Comparison of ENCODE assay signal across 8 cellular contexts in genomic region chr3:14452676-14453367, GRCh38. TPM values are rescaled to one million over a fixed set of nuclear protein-coding genes. Genes with fewer than 3 reads are reported as not detected.
DNase-seq lines count a peak whose midpoint lies in the region; ATAC-seq and TF ChIP-seq lines count a peak whose summit lies in the region.

No MANE protein-coding gene starts in this region.

- no peaks in the 10 kb centered on the region for H3K79me2 ChIP-seq in trophoblast cell (ENCODE audit: control insufficient read depth, insufficient read depth, low read length, poor library complexity)

- H3K36me3 ChIP-seq in endodermal cell (ENCODE audit: control insufficient read depth, insufficient read depth, low read length) (peaks cover 32% of the 10 kb centered on the region), mucosa of descending colon (ENCODE audit: low read depth) (no peaks in the 10 kb centered on the region), urinary bladder (ENCODE audit: insufficient read depth) (no peaks in the 10 kb centered on the region), H7 (replicated peaks; ENCODE audit: control insufficient read depth, insufficient read depth, low read length) (peaks cover 45% of the 10 kb centered on the region), trophoblast cell (ENCODE audit: control insufficient read depth in 1 of 2, insufficient read depth in 2 of 2, low read length in 2 of 2) (peaks cover 72 to 81% of the 10 kb centered on the region in 2 experiments)

- peaks cover 5% of the 10 kb centered on the region for H3K9me3 ChIP-seq in endodermal cell (ENCODE audit: control insufficient read depth, low read length)
- H3K9me3 ChIP-seq in mucosa of descending colon: no peaks in the 10 kb centered on the region
- no peaks in the 10 kb centered on the region for H3K9me3 ChIP-seq in trophoblast cell (ENCODE audit: insufficient read depth, low read depth, low read length)

- H3K27me3 Mint-ChIP-seq in endodermal cell (ENCODE audit: insufficient read depth): no peaks in the 10 kb centered on the region

- H3K4me1 Mint-ChIP-seq in endodermal cell: peaks cover 3% of the 10 kb centered on the region

- H3K9ac ChIP-seq in endodermal cell (ENCODE audit: extremely low read depth, low read length, poor library complexity, severe bottlenecking): no peak overlapping the region
- H3K9ac ChIP-seq in trophoblast cell (ENCODE audit: low read length): no peak overlapping the region

- no peak overlapping the region for H3K4me3 Mint-ChIP-seq in endodermal cell

- H3K4ac ChIP-seq in trophoblast cell (ENCODE audit: low read depth, low read length): no peak overlapping the region

- H3K4me2 ChIP-seq in trophoblast cell (ENCODE audit: low read length): no peak overlapping the region

- H2AK5ac ChIP-seq in trophoblast cell (ENCODE audit: low read length): no peak overlapping the region

- H3K14ac ChIP-seq in trophoblast cell (ENCODE audit: low read length): no peak overlapping the region

- peaks cover 4% of the 10 kb centered on the region for H3K9me3 Mint-ChIP-seq in endodermal cell

- peak; percentile 88 for DNase-seq in Ammon's horn (ENCODE audit: low spot score)
- peak; percentile 80 for DNase-seq in NCI-H2227 (lab: John Stamatoyannopoulos, UW; ENCODE audit: unreplicated experiment)
- no peak for DNase-seq in endodermal cell
- peak; percentile 84 to 90 (median 85) for DNase-seq in mucosa of descending colon
- no peak for DNase-seq in H7
- no peak for DNase-seq in trophoblast cell

- ATAC-seq in mucosa of descending colon: peak; percentile 88
- ATAC-seq in GM18907 (IDR thresholded peaks at IDR 0.05; ENCODE audit: unreplicated experiment): no peak

- WGBS in endodermal cell (ENCODE audit: insufficient coverage in 1 of 2, insufficient read length in 1 of 2), 2 experiments: 87 to 92% methylated on average over 22 to 25 of the region's 25 CpGs
- WGBS in urinary bladder: 12% methylated on average over 25 of the region's 25 CpGs
- WGBS in trophoblast cell (ENCODE audit: extremely low coverage, insufficient coverage, insufficient read length): no CpG with 5 or more reads among the region's 25 CpGs

- H4K8ac ChIP-seq in trophoblast cell (ENCODE audit: low read depth, low read length): no peak overlapping the region

- no peak overlapping the region for H2BK120ac ChIP-seq in trophoblast cell (ENCODE audit: insufficient read depth, low read length, poor library complexity)

- H4K12ac ChIP-seq in trophoblast cell (ENCODE audit: low read depth, low read length): no peak overlapping the region

- no peak overlapping the region for H4K91ac ChIP-seq in trophoblast cell (ENCODE audit: low read depth, low read length)

- H3K79me1 ChIP-seq in trophoblast cell (ENCODE audit: low read length): no peaks in the 10 kb centered on the region

- H2AFZ ChIP-seq in trophoblast cell (ENCODE audit: insufficient read depth, low read length, poor library complexity): no peak overlapping the region

- no peaks in the 10 kb centered on the region for H3K4me1 ChIP-seq in endodermal cell (ENCODE audit: control insufficient read depth, insufficient read depth, low read length)
- H3K4me1 ChIP-seq in mucosa of descending colon (ENCODE audit: low read depth): peaks cover 22% of the 10 kb centered on the region
- no peaks in the 10 kb centered on the region for H3K4me1 ChIP-seq in urinary bladder (ENCODE audit: insufficient read depth)
- peaks cover 0 to 8% of the 10 kb centered on the region in 2 experiments for H3K4me1 ChIP-seq in trophoblast cell (ENCODE audit: control insufficient read depth in 1 of 2, insufficient read depth in 2 of 2, low read length in 2 of 2)

- no peak overlapping the region for H2BK12ac ChIP-seq in trophoblast cell (ENCODE audit: low read length)

- TF ChIP-seq CTCF in endodermal cell (conservative IDR thresholded peaks at IDR 0.05): no peak
- TF ChIP-seq CTCF in mucosa of descending colon (IDR thresholded peaks at IDR 0.05): no peak

- H3K27me3 ChIP-seq in endodermal cell (ENCODE audit: control insufficient read depth, insufficient read depth, low read length, poor library complexity, severe bottlenecking): no peaks in the 10 kb centered on the region
- no peaks in the 10 kb centered on the region for H3K27me3 ChIP-seq in H7 (ENCODE audit: control insufficient read depth, insufficient read depth, low read length)
- no peaks in the 10 kb centered on the region for H3K27me3 ChIP-seq in trophoblast cell (ENCODE audit: insufficient read depth, low read length)

- H3K36me3 Mint-ChIP-seq in endodermal cell (ENCODE audit: low read depth): peaks cover 51% of the 10 kb centered on the region

- peak overlapping the region; percentile 90 for H3K27ac ChIP-seq in endodermal cell (ENCODE audit: low read depth, low read length)
- peak overlapping the region; percentile 78 for H3K27ac ChIP-seq in urinary bladder (ENCODE audit: low read depth)
- no peak overlapping the region for H3K27ac ChIP-seq in trophoblast cell (ENCODE audit: low read depth, low read length)

- intact Hi-C loops in mucosa of descending colon (cut with DNase I, micrococcal nuclease): loop anchor here in 1 of 2 donors (10.0 kb wide), 1 partner anchor 48 kb away; the partner anchor contains the start of gene SLC6A6

- H3K4me3 ChIP-seq in endodermal cell (ENCODE audit: low read length): no peak overlapping the region
- H3K4me3 ChIP-seq in mucosa of descending colon: no peak overlapping the region
- H3K4me3 ChIP-seq in urinary bladder (ENCODE audit: low read depth, low read length): no peak overlapping the region
- no peak overlapping the region for H3K4me3 ChIP-seq in H7 (ENCODE audit: insufficient read depth, low read depth, low read length)
- no peak overlapping the region for H3K4me3 ChIP-seq in trophoblast cell (ENCODE audit: low read depth, low read length)

- no peak overlapping the region for H3K23ac ChIP-seq in trophoblast cell (ENCODE audit: low read length)

- H3K27ac Mint-ChIP-seq in endodermal cell: no peak overlapping the region

- H2BK5ac ChIP-seq in trophoblast cell (ENCODE audit: low read depth, low read length, poor library complexity): no peak overlapping the region

- H3K18ac ChIP-seq in trophoblast cell (ENCODE audit: low read length): no peak overlapping the region

RNA-seq across cellular contexts. Expression of gene SLC6A6, which starts 50.4 kb away (rescaled TPM):
- total RNA-seq in endodermal cell (10 to 100 TPM; 43.1 to 56.5 TPM), mucosa of descending colon (10 to 100 TPM in 2 of 3 donors, 1 to 10 TPM in 1; 4.4 to 11.2 (median 10.5) TPM), urinary bladder (9.2 TPM)
- polyA plus RNA-seq in endodermal cell (2013, experiment 1 of 2): 25.6 TPM
- 24.6 TPM for polyA plus RNA-seq in endodermal cell (2013, experiment 2 of 2)
- polyA plus RNA-seq in urinary bladder: 8.0 TPM
- 88.8 and 113 TPM in 2 replicates for total RNA-seq in H7 (2014; rRNA removed; shearing (Covaris generic))
- polyA plus RNA-seq in trophoblast cell (2013): 64.5 and 69.3 TPM in 2 replicates

Comparison
In these comparisons a context has a peak if more than half of its experiments do, and no peak if none do; other contexts are left out.
1. DNase-seq: peak in Ammon's horn (single experiment), NCI-H2227 (single experiment) and mucosa of descending colon (3 of 3); none in endodermal cell (single experiment), H7 (single experiment) and trophoblast cell (0 of 2).